Comparison of ENCODE assay signal across 1 cellular context in genomic region chr22:20532256-20532993, GRCh38.
A peak's percentile ranks its signal among the peaks of the same experiment; 100 is the strongest.
TF ChIP-seq lines count a peak whose summit lies in the region.

No MANE protein-coding gene starts in this region.

TF ChIP-seq in K562, 482 proteins besides CTCF, POLR2A, EP300 and RAD21 (continued from another document):
- no peak for TF ChIP-seq ZBTB33 (CRISPR knock-in tag; IDR thresholded peaks at IDR 0.05)
- peak; percentile 63; the same call in 1 of the 2 replicates for TF ChIP-seq FOXK1 (CRISPR knock-in tag; IDR thresholded peaks at IDR 0.05; ENCODE audit: borderline replicate concordance)
- TF ChIP-seq IRF2 (CRISPR knock-in tag; IDR thresholded peaks at IDR 0.05): 0 out of 2 replicates have a peak, but pooled peaks have one; percentile 84
- TF ChIP-seq WHSC1 (IDR thresholded peaks at IDR 0.05; ENCODE audit: low read length): peak; percentile 16
- TF ChIP-seq POLR3A (IDR thresholded peaks at IDR 0.05; ENCODE audit: borderline replicate concordance, extremely low read depth, insufficient read depth, insufficient read length): no peak
- no peak for TF ChIP-seq ATF1 (CRISPR knock-in tag; IDR thresholded peaks at IDR 0.05)
- TF ChIP-seq ATF1 (tag; IDR thresholded peaks at IDR 0.05): no peak
- TF ChIP-seq ELK1 (CRISPR knock-in tag; IDR thresholded peaks at IDR 0.05): 0 out of 2 replicates have a peak, but pooled peaks have one; percentile 20
- TF ChIP-seq POLR3G (IDR thresholded peaks at IDR 0.05; ENCODE audit: extremely low read depth, insufficient read length, insufficient replicate concordance): no peak
- no peak for TF ChIP-seq ZBTB11 (CRISPR knock-in tag; IDR thresholded peaks at IDR 0.05)
- no peak for TF ChIP-seq CREB1 (IDR thresholded peaks at IDR 0.05)
- no peak for TF ChIP-seq CREB1 (CRISPR knock-in tag; IDR thresholded peaks at IDR 0.05)
- TF ChIP-seq MGA (IDR thresholded peaks at IDR 0.05): no peak
- no peak for TF ChIP-seq ID3 (CRISPR knock-in tag; IDR thresholded peaks at IDR 0.05)
- peak; percentile 8; the same call in 1 of the 2 replicates for TF ChIP-seq ID3 (tag; IDR thresholded peaks at IDR 0.05)
- no peak for TF ChIP-seq POU5F1 (IDR thresholded peaks at IDR 0.05; ENCODE audit: borderline replicate concordance, low read depth, low read length, partially characterized antibody)
- peak; percentile 77; the same call in 1 of the 2 replicates for TF ChIP-seq STAT6 (CRISPR knock-in tag; IDR thresholded peaks at IDR 0.05)
- TF ChIP-seq FOXJ3 (CRISPR knock-in tag; IDR thresholded peaks at IDR 0.05): no peak
- TF ChIP-seq PML (IDR thresholded peaks at IDR 0.05; ENCODE audit: low read length): peak; percentile 25; the same call in 1 of the 2 replicates
- no peak for TF ChIP-seq PHF21A (IDR thresholded peaks at IDR 0.05; ENCODE audit: borderline replicate concordance, low read depth)
- TF ChIP-seq HOMEZ (CRISPR knock-in tag; IDR thresholded peaks at IDR 0.05): no peak
- TF ChIP-seq E4F1 (CRISPR knock-in tag; IDR thresholded peaks at IDR 0.05; ENCODE audit: borderline replicate concordance): no peak
- TF ChIP-seq IFI16 (CRISPR knock-in tag; IDR thresholded peaks at IDR 0.05): no peak
- no peak for TF ChIP-seq TEAD4 (IDR thresholded peaks at IDR 0.05; ENCODE audit: low read length)
- TF ChIP-seq TEAD4 (CRISPR knock-in tag; IDR thresholded peaks at IDR 0.05; ENCODE audit: borderline replicate concordance): peak; percentile 34; the same call in 1 of the 2 replicates
